Comparison of ENCODE assay signal across 21 cellular contexts in genomic region chr5:74096325-74096724, GRCh38.
DNase-seq lines count a peak whose midpoint lies in the region; TF ChIP-seq lines count a peak whose summit lies in the region.
"Had no signal": no experiment of that assay in that cellular context is flagged by ENCODE, and none has a peak within 500 bp of the region (broad histone marks: within the 10 kb centered on the region; RNA-seq: fewer than 3 reads in every experiment).

No MANE protein-coding gene starts in this region.

- intact Hi-C loops in head of caudate nucleus (cut with DNase I): no loop called here

- H3K4me3 ChIP-seq in HEK293 (ENCODE audit: low read depth, low read length) (no peak overlapping the region), SJSA1 (no peak overlapping the region), BE2C (ENCODE audit: low read depth, low read length) (no peak overlapping the region)
- H3K4me3 ChIP-seq: A549, BLaER1, GM12878 had no signal

- H3K27ac ChIP-seq in 22Rv1 (peak overlapping the region; percentile 56), HEK293 (ENCODE audit: extremely low read depth, low read depth, low read length) (no peak overlapping the region), SJSA1 (peak overlapping the region; percentile 19; the same call in 1 of the 2 replicates), caudate nucleus (ENCODE audit: low read depth, low read length) (no peak overlapping the region)
- H3K27ac ChIP-seq: A549, BLaER1 had no signal

- H3K9me3 ChIP-seq in HEK293 (ENCODE audit: control insufficient read depth, insufficient read depth, low read depth, low read length) (no peaks in the 10 kb centered on the region), SJSA1 (replicated peaks) (no peaks in the 10 kb centered on the region), BE2C (no peaks in the 10 kb centered on the region)
- H3K9me3 ChIP-seq: BLaER1 had no signal

- POLR2A ChIA-PET in HEK293 (lab: Yijun Ruan, JAX): no interaction called here

- CTCF ChIA-PET in HEK293 (lab: Yijun Ruan, JAX): interaction anchor here (0.6 kb wide), 1 partner anchor 217 kb away, joined by 4 read pairs; no protein-coding TSS in a partner anchor

- no peaks in the 10 kb centered on the region for H3K36me3 ChIP-seq in HEK293 (ENCODE audit: control insufficient read depth in 2 of 2, insufficient read depth in 1 of 2, low read length in 2 of 2)
- no peaks in the 10 kb centered on the region for H3K36me3 ChIP-seq in SJSA1
- no peaks in the 10 kb centered on the region for H3K36me3 ChIP-seq in BE2C
- H3K36me3 ChIP-seq: BLaER1 had no signal

- H3K4me1 ChIP-seq in HEK293 (ENCODE audit: control insufficient read depth, insufficient read depth, low read length): no peaks in the 10 kb centered on the region
- peaks cover 41% of the 10 kb centered on the region for H3K4me1 ChIP-seq in SJSA1 (replicated peaks)
- H3K4me1 ChIP-seq in BE2C: peaks cover 6% of the 10 kb centered on the region; the same call in 1 of the 2 replicates
- H3K4me1 ChIP-seq: A549 had no signal

- DNase-seq in SJSA1 (ENCODE audit: low read depth in 1 of 2, low spot score in 2 of 2) (no peak), head of caudate nucleus (no peak), BE2C (no peak), caudate nucleus (lab: John Stamatoyannopoulos, UW) (no peak)
- DNase-seq: AML-193; C1 segment of cervical spinal cord; CD4-positive, alpha-beta memory T cell; CD4-positive, CD25-positive, alpha-beta regulatory T cell; CD8-positive, alpha-beta memory T cell; COR-L47; DMS 273 treated with DMSO at 0.1 percent for 48 hours; DMS153; DMS53; DMS79; DND-41; GDM1 had no signal

- no peak for TF ChIP-seq CTCF in 22Rv1 (IDR thresholded peaks at IDR 0.05)
- no peak for TF ChIP-seq CTCF in HEK293 (tag by site-specific recombination; IDR thresholded peaks at IDR 0.05)
- TF ChIP-seq CTCF in BE2C (IDR thresholded peaks at IDR 0.05; ENCODE audit: low read depth, low read length): no peak

- H3K27me3 ChIP-seq in SJSA1 (replicated peaks) (no peaks in the 10 kb centered on the region), BE2C (no peaks in the 10 kb centered on the region)
- H3K27me3 ChIP-seq: BLaER1 had no signal

TF ChIP-seq in HEK293, 187 proteins besides CTCF, POLR2A, EP300 and RAD21:
- TF ChIP-seq ZNF768 (tag by site-specific recombination; IDR thresholded peaks at IDR 0.05) (0 out of 2 replicates have a peak, but pooled peaks have one; percentile 60), ZEB2 (tag by site-specific recombination; IDR thresholded peaks at IDR 0.05) (no peak)

Comparison
In these comparisons a context has a peak if more than half of its experiments do, and no peak if none do; other contexts are left out.
1. H3K27ac ChIP-seq: peak in 22Rv1 (single experiment) and SJSA1 (single experiment); none in HEK293 (single experiment) and caudate nucleus (single experiment).